In the genomic region with DNA sequence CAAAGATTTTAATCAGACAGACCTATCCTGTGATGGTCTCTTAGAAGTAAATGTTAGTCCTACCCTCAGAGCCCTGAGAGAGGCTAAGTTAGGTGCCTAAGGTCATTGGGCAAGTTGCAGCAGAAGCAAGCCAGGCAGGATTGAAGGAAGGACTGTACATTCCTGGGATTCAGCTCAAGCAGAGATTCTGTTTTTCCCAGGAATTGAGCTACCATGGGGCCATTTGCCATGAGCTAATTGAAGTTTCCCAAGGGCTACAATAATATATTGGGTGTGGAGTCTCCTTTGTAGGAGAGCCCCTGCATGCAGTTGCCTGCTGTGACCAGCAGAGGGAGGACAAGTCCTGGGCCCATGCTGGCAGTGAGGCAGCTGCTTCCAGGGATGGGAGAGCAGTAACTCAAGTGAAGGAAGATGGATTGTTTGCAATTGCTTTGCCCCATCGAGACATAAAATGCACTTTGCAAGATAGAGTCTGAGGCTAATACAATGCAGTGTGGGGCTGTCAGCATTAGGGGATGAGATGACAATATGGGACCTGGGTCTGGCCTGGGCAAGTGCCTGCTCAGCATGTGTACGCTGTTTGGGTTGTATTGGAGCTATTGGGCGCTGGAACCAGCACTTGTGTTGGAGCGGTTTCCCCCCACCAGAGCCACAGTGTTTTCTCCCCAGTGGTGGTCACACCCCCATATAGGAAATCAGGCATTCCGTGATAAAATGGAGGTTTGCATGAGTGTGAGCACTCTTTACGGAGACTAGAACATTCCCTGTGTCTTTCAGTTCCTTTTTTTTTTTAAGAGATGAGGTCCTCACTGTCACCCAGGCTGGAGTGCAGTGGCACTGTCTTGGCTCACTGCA, we compare ENCODE assay signal across 8 cellular contexts. TPM values are rescaled to one million over a fixed set of nuclear protein-coding genes. Genes with fewer than 3 reads are reported as not detected.
DNase-seq lines count a peak whose midpoint lies in the region; ATAC-seq and TF ChIP-seq lines count a peak whose summit lies in the region.

No MANE protein-coding gene starts in this region.

- no peak overlapping the region for H3K4me3 Mint-ChIP-seq in natural killer cell
- no peak overlapping the region for H3K4me3 Mint-ChIP-seq in stimulated activated effector memory CD8-positive, alpha-beta T cell treated with anti-CD3 and anti-CD28 coated beads, Interleukin-12 subunit alpha, Interleukin-12 subunit beta, amount 100 ng/mL, for 72 hours

- peak; percentile 68 for DNase-seq in NCI-H1436 (lab: John Stamatoyannopoulos, UW)
- no peak for DNase-seq in NCI-H1436 treated with DMSO at 0.1 percent for 48 hours (lab: John Stamatoyannopoulos, UW)
- DNase-seq in HUDEP-2 (lab: John Stamatoyannopoulos, UW; ENCODE audit: unreplicated experiment in 76 of 76), result peak in 63 of 76 experiments; percentile 8 to 76 (median 47)
- DNase-seq in activated T-cell treated with anti-CD3 and anti-CD28 coated beads for 1 hour (ENCODE audit: low read depth), result peak; percentile 66
- DNase-seq in natural killer cell, result peak; percentile 60
- peak; percentile 63 to 78 for DNase-seq in stimulated activated effector memory CD8-positive, alpha-beta T cell treated with anti-CD3 and anti-CD28 coated beads, Interleukin-12 subunit alpha, Interleukin-12 subunit beta, amount 100 ng/mL, for 72 hours (ENCODE audit: low spot score in 2 of 2)

- no peaks in the 10 kb centered on the region for H4K20me1 ChIP-seq in OCI-LY3 (ENCODE audit: insufficient read depth, low read length)

- H3K27ac ChIP-seq in OCI-LY3 (ENCODE audit: low read length), result no peak overlapping the region

- H2AFZ ChIP-seq in OCI-LY3 (ENCODE audit: low read depth, low read length), result no peak overlapping the region

- ATAC-seq in esophagus mucosa (peak; percentile 87), natural killer cell (peak; percentile 85 to 99 (median 96))
- peak; percentile 81 for ATAC-seq in stimulated activated effector memory CD8-positive, alpha-beta T cell treated with anti-CD3 and anti-CD28 coated beads, Interleukin-12 subunit alpha, Interleukin-12 subunit beta, amount 100 ng/mL, for 72 hours

- H3K27ac Mint-ChIP-seq in natural killer cell, result no peak overlapping the region
- no peak overlapping the region for H3K27ac Mint-ChIP-seq in stimulated activated effector memory CD8-positive, alpha-beta T cell treated with anti-CD3 and anti-CD28 coated beads, Interleukin-12 subunit alpha, Interleukin-12 subunit beta, amount 100 ng/mL, for 72 hours

- no peaks in the 10 kb centered on the region for H3K79me2 ChIP-seq in OCI-LY3 (ENCODE audit: low read length)

- H3K27me3 ChIP-seq in OCI-LY3 (ENCODE audit: low read depth, low read length), result no peaks in the 10 kb centered on the region

- H3K4me2 ChIP-seq in OCI-LY3 (ENCODE audit: low read length), result peak overlapping the region; percentile 6; the same call in 1 of the 2 replicates

- intact Hi-C loops in natural killer cell (cut with micrococcal nuclease), result loop anchor here (2.0 to 5.0 kb wide), 3 partner anchors 155 to 507 kb away; no protein-coding TSS in a partner anchor

- peaks cover 7 to 13% of the 10 kb centered on the region in 2 donors for H3K4me1 Mint-ChIP-seq in natural killer cell
- peaks cover 15% of the 10 kb centered on the region for H3K4me1 Mint-ChIP-seq in stimulated activated effector memory CD8-positive, alpha-beta T cell treated with anti-CD3 and anti-CD28 coated beads, Interleukin-12 subunit alpha, Interleukin-12 subunit beta, amount 100 ng/mL, for 72 hours

- no peaks in the 10 kb centered on the region for H3K36me3 ChIP-seq in OCI-LY3 (replicated peaks; ENCODE audit: low read depth, low read length)

- H3K9me3 ChIP-seq in OCI-LY3 (ENCODE audit: insufficient read depth, low read length), result no peaks in the 10 kb centered on the region

- H3K27me3 Mint-ChIP-seq in natural killer cell (ENCODE audit: low read depth in 2 of 2), result no peaks in the 10 kb centered on the region

- no peak overlapping the region for H3K9ac ChIP-seq in OCI-LY3 (ENCODE audit: low read length)

- H3K9me3 Mint-ChIP-seq in natural killer cell, result no peaks in the 10 kb centered on the region
- H3K9me3 Mint-ChIP-seq in stimulated activated effector memory CD8-positive, alpha-beta T cell treated with anti-CD3 and anti-CD28 coated beads, Interleukin-12 subunit alpha, Interleukin-12 subunit beta, amount 100 ng/mL, for 72 hours, result no peaks in the 10 kb centered on the region

- H3K36me3 Mint-ChIP-seq in natural killer cell, result no peaks in the 10 kb centered on the region
- no peaks in the 10 kb centered on the region for H3K36me3 Mint-ChIP-seq in stimulated activated effector memory CD8-positive, alpha-beta T cell treated with anti-CD3 and anti-CD28 coated beads, Interleukin-12 subunit alpha, Interleukin-12 subunit beta, amount 100 ng/mL, for 72 hours

- TF ChIP-seq CTCF in OCI-LY3 (IDR thresholded peaks at IDR 0.05; ENCODE audit: low read depth, low read length) (peak; percentile 99), natural killer cell (IDR thresholded peaks at IDR 0.05) (peak; percentile 94)

- no peak overlapping the region for H3K4me3 ChIP-seq in OCI-LY3 (ENCODE audit: low read length)

- H3K4me1 ChIP-seq in OCI-LY3 (ENCODE audit: low read length), result peaks cover 19% of the 10 kb centered on the region

RNA-seq across cellular contexts. Expression of a gene that starts 27.9 kb away (rescaled TPM):
- 0.84 TPM for total RNA-seq in esophagus mucosa
- under 1 TPM; 0.42 to 0.68 (median 0.43) TPM for total RNA-seq in natural killer cell

RNA-seq across cellular contexts. Expression of a gene that starts 29.6 kb away (rescaled TPM):
- total RNA-seq in esophagus mucosa, result 49.2 TPM
- total RNA-seq in natural killer cell, result 100 to 1,000 TPM; 133 to 139 (median 137) TPM

RNA-seq across cellular contexts. Expression of a gene that starts 46.9 kb away (rescaled TPM):
- total RNA-seq in esophagus mucosa, result 16.1 TPM
- total RNA-seq in natural killer cell, result 10 to 100 TPM; 56.7 to 72.1 (median 68.1) TPM
